Comparison of ENCODE assay signal across 18 cellular contexts in genomic region chr17:13765701-13766100, GRCh38.
"Had no signal": no experiment of that assay in that cellular context is flagged by ENCODE, and none has a peak within 500 bp of the region (broad histone marks: within the 10 kb centered on the region; RNA-seq: fewer than 3 reads in every experiment).

No MANE protein-coding gene starts in this region.

- H3K4me3 ChIP-seq: body of pancreas, esophagus squamous epithelium, left lung, tibial nerve had no signal

- DNase-seq: activated B cell treated with CpG ODN at 0.5 μM for 24 hours; activated CD4-positive, alpha-beta T cell treated with anti-CD3 and anti-CD28 coated beads, Interleukin-2, amount 10 ng/mL, durations not matched to agents 24 days and 14 days; activated CD8-positive, alpha-beta memory T cell treated with anti-CD3 and anti-CD28 coated beads for 24 hours; activated naive CD4-positive, alpha-beta T cell treated with anti-CD3 and anti-CD28 coated beads, Interleukin-2, amount 10 ng/mL, durations not matched to agents 7 days and 5 days; activated T-cell treated with anti-CD3 and anti-CD28 coated beads for 4 hours; body of pancreas; cerebellar nuclear complex; endodermal cell; esophagus squamous epithelium; head of caudate nucleus; left lung; retina had no signal

- H3K27me3 ChIP-seq: body of pancreas, esophagus squamous epithelium, tibial nerve had no signal

- ATAC-seq: activated T-helper 17 cell treated with anti-CD3 and anti-CD28 coated beads, Interleukin-2, amount 50 U/mL, for 72 hours; body of pancreas; left lung; stimulated activated effector memory CD8-positive, alpha-beta T cell treated with anti-CD3 and anti-CD28 coated beads, Interleukin-12 subunit alpha, Interleukin-12 subunit beta, amount 100 ng/mL, for 72 hours had no signal

- H3K4me3 Mint-ChIP-seq: activated B cell treated with CpG ODN at 0.5 μM for 24 hours; activated CD4-positive, alpha-beta T cell treated with anti-CD3 and anti-CD28 coated beads, Interleukin-2, amount 10 ng/mL, durations not matched to agents 24 days and 14 days; activated naive CD4-positive, alpha-beta T cell treated with anti-CD3 and anti-CD28 coated beads, Interleukin-2, amount 10 ng/mL, durations not matched to agents 7 days and 5 days; activated T-helper 17 cell treated with anti-CD3 and anti-CD28 coated beads, Interleukin-2, amount 50 U/mL, for 72 hours; endodermal cell; neural crest cell; stimulated activated effector memory CD8-positive, alpha-beta T cell treated with anti-CD3 and anti-CD28 coated beads, Interleukin-12 subunit alpha, Interleukin-12 subunit beta, amount 100 ng/mL, for 72 hours; T-helper 1 cell treated with Interleukin-12 subunit alpha and Interleukin-12 subunit beta and Interleukin-4 antibody, amounts not matched to agents 30 μg/mL and 1 μg/mL, for 36 hours had no signal

- H3K36me3 Mint-ChIP-seq: activated naive CD4-positive, alpha-beta T cell treated with anti-CD3 and anti-CD28 coated beads, Interleukin-2, amount 10 ng/mL, durations not matched to agents 7 days and 5 days; stimulated activated effector memory CD8-positive, alpha-beta T cell treated with anti-CD3 and anti-CD28 coated beads, Interleukin-12 subunit alpha, Interleukin-12 subunit beta, amount 100 ng/mL, for 72 hours had no signal

- H3K36me3 ChIP-seq: esophagus squamous epithelium, left lung, tibial nerve had no signal

- H3K4me1 ChIP-seq: body of pancreas, esophagus squamous epithelium, left lung, parathyroid adenoma, tibial nerve had no signal

- H2AFZ ChIP-seq: parathyroid adenoma had no signal

- H3K27ac Mint-ChIP-seq: activated B cell treated with CpG ODN at 0.5 μM for 24 hours; activated CD4-positive, alpha-beta T cell treated with anti-CD3 and anti-CD28 coated beads, Interleukin-2, amount 10 ng/mL, durations not matched to agents 24 days and 14 days; activated naive CD4-positive, alpha-beta T cell treated with anti-CD3 and anti-CD28 coated beads, Interleukin-2, amount 10 ng/mL, durations not matched to agents 7 days and 5 days; activated T-helper 17 cell treated with anti-CD3 and anti-CD28 coated beads, Interleukin-2, amount 50 U/mL, for 72 hours; endodermal cell; stimulated activated effector memory CD8-positive, alpha-beta T cell treated with anti-CD3 and anti-CD28 coated beads, Interleukin-12 subunit alpha, Interleukin-12 subunit beta, amount 100 ng/mL, for 72 hours; T-helper 1 cell treated with Interleukin-12 subunit alpha and Interleukin-12 subunit beta and Interleukin-4 antibody, amounts not matched to agents 30 μg/mL and 1 μg/mL, for 36 hours had no signal

- H3K27ac ChIP-seq: body of pancreas, left lung, parathyroid adenoma, tibial nerve had no signal

- H3K79me2 ChIP-seq: parathyroid adenoma had no signal

- H3K4me1 Mint-ChIP-seq: activated B cell treated with CpG ODN at 0.5 μM for 24 hours; activated CD4-positive, alpha-beta T cell treated with anti-CD3 and anti-CD28 coated beads, Interleukin-2, amount 10 ng/mL, durations not matched to agents 24 days and 14 days; activated naive CD4-positive, alpha-beta T cell treated with anti-CD3 and anti-CD28 coated beads, Interleukin-2, amount 10 ng/mL, durations not matched to agents 7 days and 5 days; activated T-helper 17 cell treated with anti-CD3 and anti-CD28 coated beads, Interleukin-2, amount 50 U/mL, for 72 hours; stimulated activated effector memory CD8-positive, alpha-beta T cell treated with anti-CD3 and anti-CD28 coated beads, Interleukin-12 subunit alpha, Interleukin-12 subunit beta, amount 100 ng/mL, for 72 hours had no signal

- H3K9ac ChIP-seq: parathyroid adenoma had no signal
